ENCODE assay signal across 9 cellular contexts in the genomic region with DNA sequence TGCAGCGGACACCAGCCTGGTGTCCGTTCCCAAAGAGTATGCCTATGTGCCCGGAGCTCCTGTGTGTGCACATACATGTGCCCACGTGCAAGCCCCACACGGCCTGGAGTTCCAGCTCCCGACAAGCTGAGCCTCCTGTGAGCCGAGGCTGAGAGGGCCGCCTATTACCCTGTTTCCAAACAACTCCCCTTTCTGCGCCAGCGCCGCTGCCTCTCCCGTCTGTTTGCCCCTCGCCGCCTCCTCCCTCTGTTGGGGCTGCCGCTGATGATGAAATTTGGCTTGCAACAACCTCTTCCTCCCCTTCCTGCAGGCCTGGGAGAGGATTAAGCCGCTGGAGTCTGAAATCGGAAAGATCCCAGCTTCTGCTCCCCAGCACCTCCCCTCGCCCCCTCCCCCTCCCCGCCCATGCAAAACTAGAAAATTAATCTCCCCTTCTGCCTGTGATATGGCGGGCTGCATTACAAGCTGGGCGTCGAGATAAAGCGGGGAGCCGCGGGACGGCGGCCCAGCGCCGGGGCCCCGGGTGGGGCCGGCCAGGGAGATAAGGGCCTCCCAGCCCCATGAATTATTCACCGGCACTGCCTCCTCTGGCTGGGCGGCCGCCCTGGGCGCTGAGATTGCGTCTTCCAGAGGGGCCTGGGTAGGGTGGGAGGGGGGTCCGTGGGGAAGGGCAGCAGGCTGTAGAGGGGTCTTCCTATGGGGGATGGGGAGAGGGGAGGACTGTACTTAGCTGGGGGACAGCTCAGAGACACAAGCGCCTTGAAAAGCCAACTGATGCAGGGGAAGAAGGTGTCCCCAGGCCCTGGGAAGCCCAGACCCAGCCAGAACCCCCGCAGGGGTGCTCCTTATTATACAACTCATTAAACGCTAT. TPM values are rescaled to one million over a fixed set of nuclear protein-coding genes. Genes with fewer than 3 reads are reported as not detected.
A peak's percentile ranks its signal among the peaks of the same experiment; 100 is the strongest.
DNase-seq lines count a peak whose midpoint lies in the region; ATAC-seq and TF ChIP-seq lines count a peak whose summit lies in the region.
"Had no signal": no experiment of that assay in that cellular context is flagged by ENCODE, and none has a peak within 500 bp of the region (broad histone marks: within the 10 kb centered on the region; RNA-seq: fewer than 3 reads in every experiment).

No MANE protein-coding gene starts in this region.

- POLR2A ChIA-PET in activated CD4-positive, alpha-beta T cell treated with anti-CD3 and anti-CD28 coated beads, Interleukin-2, amount 10 ng/mL, durations not matched to agents 7 days and 5 days (lab: Charles Lee) = no interaction called here

- no peaks in the 10 kb centered on the region for H3K9me3 Mint-ChIP-seq in activated CD4-positive, alpha-beta T cell treated with anti-CD3 and anti-CD28 coated beads, Interleukin-2, amount 10 ng/mL, durations not matched to agents 7 days and 5 days

- peaks cover 43% of the 10 kb centered on the region for H3K27me3 Mint-ChIP-seq in activated CD4-positive, alpha-beta T cell treated with anti-CD3 and anti-CD28 coated beads, Interleukin-2, amount 10 ng/mL, durations not matched to agents 7 days and 5 days

- H3K4me1 Mint-ChIP-seq in activated CD4-positive, alpha-beta T cell treated with anti-CD3 and anti-CD28 coated beads, Interleukin-2, amount 10 ng/mL, durations not matched to agents 7 days and 5 days = peaks cover 4% of the 10 kb centered on the region

- H3K9me3 ChIP-seq in HUES6 (ENCODE audit: control insufficient read depth, insufficient read depth, low read depth, low read length) = no peaks in the 10 kb centered on the region
- no peaks in the 10 kb centered on the region for H3K9me3 ChIP-seq in WERI-Rb-1 (ENCODE audit: severe bottlenecking)
- H3K9me3 ChIP-seq in skeletal muscle tissue (ENCODE audit: control insufficient read depth in 3 of 3, low read length in 3 of 3) = no peaks in the 10 kb centered on the region

- no peaks in the 10 kb centered on the region for H3K36me3 Mint-ChIP-seq in activated CD4-positive, alpha-beta T cell treated with anti-CD3 and anti-CD28 coated beads, Interleukin-2, amount 10 ng/mL, durations not matched to agents 7 days and 5 days (ENCODE audit: low read depth)

- H3K27ac ChIP-seq in HUES6 (ENCODE audit: low read depth, low read length) = no peak overlapping the region
- H3K27ac ChIP-seq in WERI-Rb-1 = peak overlapping the region; percentile 73
- no peak overlapping the region for H3K27ac ChIP-seq in skeletal muscle tissue (ENCODE audit: low read depth, low read length)

- no peak for ATAC-seq in HG03457 (IDR thresholded peaks at IDR 0.05; ENCODE audit: unreplicated experiment)
- no peak for ATAC-seq in GM18867 (IDR thresholded peaks at IDR 0.05; ENCODE audit: unreplicated experiment)
- ATAC-seq in GM21360 (IDR thresholded peaks at IDR 0.05; ENCODE audit: unreplicated experiment) = no peak
- ATAC-seq: HCT116 had no signal

- H3K36me3 ChIP-seq in HUES6 (ENCODE audit: control insufficient read depth, insufficient read depth, low read length) = no peaks in the 10 kb centered on the region
- no peaks in the 10 kb centered on the region for H3K36me3 ChIP-seq in WERI-Rb-1
- no peaks in the 10 kb centered on the region for H3K36me3 ChIP-seq in skeletal muscle tissue (ENCODE audit: control insufficient read depth in 3 of 3, insufficient read depth in 3 of 3, low read length in 3 of 3)

- CTCF ChIA-PET in activated CD4-positive, alpha-beta T cell treated with anti-CD3 and anti-CD28 coated beads, Interleukin-2, amount 10 ng/mL, durations not matched to agents 7 days and 5 days (lab: Charles Lee) = interaction anchor here (0.7 to 2.7 kb wide), 6 partner anchors 9 to 293 kb away, joined by 3 to 7 read pairs (median 3); a partner anchor contains a TSS

- H3K4me3 ChIP-seq in HUES6 (ENCODE audit: low read depth, low read length) (peak overlapping the region; percentile 45), WERI-Rb-1 (ENCODE audit: low read depth, low read length) (peak overlapping the region; percentile 40), skeletal muscle tissue (ENCODE audit: low read length in 3 of 3) (peak overlapping the region in 2 of 3 donors; percentile 41 to 51)

- no peak overlapping the region for H3K27ac Mint-ChIP-seq in activated CD4-positive, alpha-beta T cell treated with anti-CD3 and anti-CD28 coated beads, Interleukin-2, amount 10 ng/mL, durations not matched to agents 7 days and 5 days

- no peak overlapping the region for H3K4me3 Mint-ChIP-seq in activated CD4-positive, alpha-beta T cell treated with anti-CD3 and anti-CD28 coated beads, Interleukin-2, amount 10 ng/mL, durations not matched to agents 7 days and 5 days

- DNase-seq in WERI-Rb-1 = peak; percentile 76
- peak; percentile 71 for DNase-seq in hepatic stellate cell (ENCODE audit: low spot score)
- no peak for DNase-seq in activated CD4-positive, alpha-beta T cell treated with anti-CD3 and anti-CD28 coated beads, Interleukin-2, amount 10 ng/mL, durations not matched to agents 7 days and 5 days

- TF ChIP-seq CTCF in WERI-Rb-1 (IDR thresholded peaks at IDR 0.05; ENCODE audit: low read depth, low read length) = no peak

- H3K9ac ChIP-seq in HUES6 (ENCODE audit: low read length) = no peak overlapping the region
- peak overlapping the region in 1 of 3 donors; percentile 40 for H3K9ac ChIP-seq in skeletal muscle tissue (ENCODE audit: low read depth in 1 of 3, low read length in 3 of 3)

- peaks cover 82% of the 10 kb centered on the region for H3K27me3 ChIP-seq in HUES6 (ENCODE audit: control insufficient read depth, insufficient read depth, low read length)
- H3K27me3 ChIP-seq in WERI-Rb-1 (ENCODE audit: insufficient read depth, low read depth, severe bottlenecking) = no peaks in the 10 kb centered on the region
- peaks cover 9 to 29% (median 18%) of the 10 kb centered on the region in 3 donors for H3K27me3 ChIP-seq in skeletal muscle tissue (ENCODE audit: control insufficient read depth in 3 of 3, insufficient read depth in 3 of 3, low read length in 3 of 3)

- H3K4me1 ChIP-seq in HUES6 (ENCODE audit: control insufficient read depth, insufficient read depth, low read length) = peaks cover 16% of the 10 kb centered on the region
- H3K4me1 ChIP-seq in skeletal muscle tissue (ENCODE audit: control insufficient read depth in 3 of 3, insufficient read depth in 3 of 3, low read length in 3 of 3) = peaks cover 0 to 2% (median under 1%) of the 10 kb centered on the region in 3 donors

RNA-seq across cellular contexts. Expression of a gene that starts 6.8 kb away (rescaled TPM):
- total RNA-seq in skeletal muscle tissue = 2.6 TPM
- 10 to 100 TPM in 1 of 2 experiments, 1 to 10 TPM in 1; 8.7 to 10.1 TPM for total RNA-seq in activated CD4-positive, alpha-beta T cell treated with anti-CD3 and anti-CD28 coated beads, Interleukin-2, amount 10 ng/mL, durations not matched to agents 7 days and 5 days

RNA-seq across cellular contexts. Expression of a gene that starts 25.4 kb away (rescaled TPM):
- 23.5 TPM for total RNA-seq in skeletal muscle tissue
- total RNA-seq in activated CD4-positive, alpha-beta T cell treated with anti-CD3 and anti-CD28 coated beads, Interleukin-2, amount 10 ng/mL, durations not matched to agents 7 days and 5 days = 100 to 1,000 TPM; 177 to 183 TPM

RNA-seq across cellular contexts. Expression of a gene that starts 34.5 kb away (rescaled TPM):
- total RNA-seq in skeletal muscle tissue = 19.3 TPM
- 10 to 100 TPM; 62.3 to 88.6 TPM for total RNA-seq in activated CD4-positive, alpha-beta T cell treated with anti-CD3 and anti-CD28 coated beads, Interleukin-2, amount 10 ng/mL, durations not matched to agents 7 days and 5 days

RNA-seq across cellular contexts. Expression of a gene that starts 53.2 kb away (rescaled TPM):
- 104 TPM for total RNA-seq in skeletal muscle tissue
- under 1 TPM; 0.25 to 0.37 TPM for total RNA-seq in activated CD4-positive, alpha-beta T cell treated with anti-CD3 and anti-CD28 coated beads, Interleukin-2, amount 10 ng/mL, durations not matched to agents 7 days and 5 days
